In genomic region chr4:80382090-80382832, GRCh38 we compare ENCODE assay signal across 28 cellular contexts. TPM values are rescaled to one million over a fixed set of nuclear protein-coding genes. Genes with fewer than 3 reads are reported as not detected.
DNase-seq lines count a peak whose midpoint lies in the region; ATAC-seq and TF ChIP-seq lines count a peak whose summit lies in the region.
"Had no signal": no experiment of that assay in that cellular context is flagged by ENCODE, and none has a peak within 500 bp of the region (broad histone marks: within the 10 kb centered on the region; RNA-seq: fewer than 3 reads in every experiment).

No MANE protein-coding gene starts in this region.

- no peak overlapping the region for H2AFZ ChIP-seq in Karpas-422 (ENCODE audit: low read length)

- H3K27ac Mint-ChIP-seq in glutamatergic neuron (ENCODE audit: unreplicated experiment): no peak overlapping the region
- H3K27ac Mint-ChIP-seq: IgD-negative memory B cell; T-cell; T-helper 2 cell treated with Interferon-gamma antibody and Interleukin-4, amounts not matched to agents 5 μg/mL and 100 μg/mL, for 36 hours had no signal

- H3K4me1 Mint-ChIP-seq in glutamatergic neuron (ENCODE audit: low read depth, unreplicated experiment): no peaks in the 10 kb centered on the region
- H3K4me1 Mint-ChIP-seq: T-cell had no signal

- no peak overlapping the region for H3K9ac ChIP-seq in Karpas-422 (ENCODE audit: low read length)

- ATAC-seq in GM18502 (IDR thresholded peaks at IDR 0.05; ENCODE audit: poor library complexity, unreplicated experiment) (peak; percentile 68), GM18867 (IDR thresholded peaks at IDR 0.05; ENCODE audit: unreplicated experiment) (peak; percentile 39), HG02884 (IDR thresholded peaks at IDR 0.05; ENCODE audit: unreplicated experiment) (peak; percentile 52)
- ATAC-seq: PC-3, Right ventricle myocardium inferior, T-cell had no signal

- DNase-seq in Karpas-422: no peak
- DNase-seq in SK-N-DZ (ENCODE audit: low spot score): no peak
- no peak for DNase-seq in GM20000 (ENCODE audit: low spot score)
- no peak for DNase-seq in glutamatergic neuron
- no peak for DNase-seq in COLO829 (ENCODE audit: low spot score)
- DNase-seq: 8988T, ACHN, BE2C, DMS153, DND-41, HCEC 1CT, NCI-H1105 treated with DMSO at 0.1 percent for 48 hours, NCI-H146, NCI-H1930, NCI-H2107, NCI-H524, NCI-H774, T-cell had no signal

- H3K4me3 Mint-ChIP-seq in glutamatergic neuron (ENCODE audit: unreplicated experiment): no peak overlapping the region
- H3K4me3 Mint-ChIP-seq: IgD-negative memory B cell; T-cell; T-helper 2 cell treated with Interferon-gamma antibody and Interleukin-4, amounts not matched to agents 5 μg/mL and 100 μg/mL, for 36 hours had no signal

- H3K36me3 Mint-ChIP-seq in glutamatergic neuron (ENCODE audit: unreplicated experiment): no peaks in the 10 kb centered on the region
- H3K36me3 Mint-ChIP-seq: IgD-negative memory B cell had no signal

- no peaks in the 10 kb centered on the region for H3K9me3 ChIP-seq in Karpas-422 (ENCODE audit: low read length)
- H3K9me3 ChIP-seq: BE2C, SJSA1 had no signal

- peaks cover 10% of the 10 kb centered on the region for H3K4me1 ChIP-seq in Karpas-422 (ENCODE audit: low read length)
- H3K4me1 ChIP-seq: BE2C, SJSA1 had no signal

- TF ChIP-seq CTCF in GM20000 (IDR thresholded peaks at IDR 0.05; ENCODE audit: extremely low read depth, missing control alignments) (no peak), glutamatergic neuron (IDR thresholded peaks at IDR 0.05; ENCODE audit: partially characterized antibody, unreplicated experiment) (no peak)

- H3K36me3 ChIP-seq in Karpas-422 (ENCODE audit: insufficient read depth, low read length): no peaks in the 10 kb centered on the region
- H3K36me3 ChIP-seq: BE2C, SJSA1 had no signal

- no peaks in the 10 kb centered on the region for H3K27me3 ChIP-seq in Karpas-422 (ENCODE audit: low read length)
- H3K27me3 ChIP-seq: BE2C, SJSA1 had no signal

- H3K9me3 Mint-ChIP-seq in glutamatergic neuron (ENCODE audit: unreplicated experiment): no peaks in the 10 kb centered on the region
- H3K9me3 Mint-ChIP-seq: T-helper 2 cell treated with Interferon-gamma antibody and Interleukin-4, amounts not matched to agents 5 μg/mL and 100 μg/mL, for 36 hours had no signal

- H3K79me2 ChIP-seq in Karpas-422 (ENCODE audit: low read length): no peaks in the 10 kb centered on the region

- peak overlapping the region; percentile 15 for H3K4me2 ChIP-seq in Karpas-422 (ENCODE audit: low read depth, low read length, poor library complexity, severe bottlenecking)

- no peak overlapping the region for H3K4me3 ChIP-seq in Karpas-422 (ENCODE audit: low read length)
- H3K4me3 ChIP-seq: SJSA1 had no signal

- no peaks in the 10 kb centered on the region for H3K9me2 ChIP-seq in Karpas-422 (replicated peaks; ENCODE audit: insufficient read depth, low read length)

- H3K27me3 Mint-ChIP-seq in glutamatergic neuron (ENCODE audit: unreplicated experiment): peaks cover 3% of the 10 kb centered on the region
- H3K27me3 Mint-ChIP-seq: IgD-negative memory B cell had no signal

- no peaks in the 10 kb centered on the region for H4K20me1 ChIP-seq in Karpas-422 (ENCODE audit: insufficient read depth, low read depth, low read length)

- no peak overlapping the region for H3K27ac ChIP-seq in Karpas-422 (ENCODE audit: low read length)
- H3K27ac ChIP-seq: SJSA1 had no signal

RNA-seq across cellular contexts. Expression of gene CFAP299, which starts 46.7 kb away (rescaled TPM):
- not detected in 2 replicates for total RNA-seq in Karpas-422 (2014; rRNA removed; shearing (Covaris generic); ENCODE audit: low replicate concordance)
- polyA plus RNA-seq in SK-N-DZ (2014; cell fraction: cytosol; rRNA removed): not detected in 2 replicates
- 0.73 TPM in 1 of 2 replicates, not detected in the other for polyA plus RNA-seq in SK-N-DZ (2014; cell fraction: nucleus; rRNA removed)
- total RNA-seq in glutamatergic neuron (ENCODE audit: unreplicated experiment): not detected
- total RNA-seq: H1, M059J, PC-3 had no signal
- polyA plus RNA-seq: H1, IgD-negative memory B cell had no signal
